In the genomic region with DNA sequence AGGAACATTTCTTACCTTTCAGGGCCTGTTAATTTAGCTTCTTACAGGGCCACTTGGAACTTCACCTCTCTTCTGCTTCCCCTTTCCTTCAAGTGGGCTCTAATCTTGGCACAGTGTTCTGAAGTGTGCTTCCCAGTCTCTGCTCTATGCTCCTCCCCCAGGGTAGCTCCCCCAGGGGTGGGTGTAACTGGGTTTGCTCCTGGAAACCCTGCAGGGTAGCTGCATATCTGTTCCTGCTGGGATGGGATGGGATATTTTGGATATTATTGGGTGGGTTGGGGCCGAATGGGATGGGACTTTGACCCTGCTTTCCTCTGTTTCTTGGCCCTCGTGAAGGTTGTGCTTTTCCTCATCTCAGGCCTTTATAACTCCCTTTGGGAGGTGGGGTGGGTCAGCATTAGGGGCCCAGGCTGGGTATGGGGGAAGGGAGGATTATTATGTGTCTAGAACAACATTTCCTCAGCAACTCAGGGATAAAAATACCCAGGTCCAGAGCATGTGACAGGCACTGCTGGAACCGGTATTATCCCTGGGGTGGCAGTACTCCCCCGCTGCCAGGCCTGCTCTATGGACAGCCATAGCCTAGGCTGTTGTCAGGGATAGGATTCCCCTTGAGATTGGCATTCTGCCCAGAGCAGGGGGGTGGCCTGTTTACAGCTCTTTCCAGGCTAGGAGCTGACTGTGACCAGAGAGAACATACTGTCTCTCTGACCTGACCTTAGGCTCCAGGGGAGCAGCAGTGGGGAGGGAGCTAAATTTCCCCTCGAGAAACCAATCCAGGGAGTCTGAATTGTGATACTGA, we compare ENCODE assay signal across 8 cellular contexts. TPM values are rescaled to one million over a fixed set of nuclear protein-coding genes. Genes with fewer than 3 reads are reported as not detected.
DNase-seq lines count a peak whose midpoint lies in the region; ATAC-seq lines count a peak whose summit lies in the region.

No MANE protein-coding gene starts in this region.

- H3K27me3 Mint-ChIP-seq in CD8-positive, alpha-beta memory T cell = peaks cover 0 to 1% of the 10 kb centered on the region in 2 donors
- H3K27me3 Mint-ChIP-seq in activated T-helper 1 cell treated with anti-CD3 and anti-CD28 coated beads, Interleukin-12 subunit alpha, Interleukin-12 subunit beta, Interleukin-2, Interleukin-4 antibody, amounts not matched to agents 30 ng/mL and 10 ng/mL and 1 ng/mL, durations not matched to agents 14 hours and 24 hours and 36 hours (ENCODE audit: insufficient read depth) = no peaks in the 10 kb centered on the region

- H3K27me3 ChIP-seq in CD8-positive, alpha-beta memory T cell (ENCODE audit: insufficient read depth, low read length, poor library complexity, severe bottlenecking) = no peaks in the 10 kb centered on the region

- peaks cover 4 to 79% (median 21%) of the 10 kb centered on the region in 3 donors for H3K36me3 Mint-ChIP-seq in CD8-positive, alpha-beta memory T cell
- H3K36me3 Mint-ChIP-seq in activated T-helper 1 cell treated with anti-CD3 and anti-CD28 coated beads, Interleukin-12 subunit alpha, Interleukin-12 subunit beta, Interleukin-2, Interleukin-4 antibody, amounts not matched to agents 30 ng/mL and 10 ng/mL and 1 ng/mL, durations not matched to agents 14 hours and 24 hours and 36 hours (ENCODE audit: low read depth) = peaks cover 52% of the 10 kb centered on the region

- H3K27ac ChIP-seq in CD8-positive, alpha-beta memory T cell (ENCODE audit: low read depth, low read length) = no peak overlapping the region

- no peaks in the 10 kb centered on the region for H3K9me3 Mint-ChIP-seq in CD8-positive, alpha-beta memory T cell
- H3K9me3 Mint-ChIP-seq in activated T-helper 1 cell treated with anti-CD3 and anti-CD28 coated beads, Interleukin-12 subunit alpha, Interleukin-12 subunit beta, Interleukin-2, Interleukin-4 antibody, amounts not matched to agents 30 ng/mL and 10 ng/mL and 1 ng/mL, durations not matched to agents 14 hours and 24 hours and 36 hours = no peaks in the 10 kb centered on the region

- H3K4me3 ChIP-seq in CD8-positive, alpha-beta memory T cell (ENCODE audit: low read length) = no peak overlapping the region

- intact Hi-C loops in activated T-helper 1 cell treated with anti-CD3 and anti-CD28 coated beads, Interleukin-12 subunit alpha, Interleukin-12 subunit beta, Interleukin-2, Interleukin-4 antibody, amounts not matched to agents 30 ng/mL and 10 ng/mL and 1 ng/mL, durations not matched to agents 14 hours and 24 hours and 36 hours (cut with micrococcal nuclease) = no loop called here
- intact Hi-C loops in head of caudate nucleus (cut with DNase I) (no loop called here), posterior vena cava (cut with DNase I) (no loop called here)

- CTCF ChIA-PET in CD8-positive, alpha-beta memory T cell (lab: Charles Lee) = interaction anchor here (1.2 kb wide), 2 partner anchors 9 to 28 kb away, joined by 3 read pairs; no protein-coding TSS in a partner anchor

- H3K36me3 ChIP-seq in CD8-positive, alpha-beta memory T cell (ENCODE audit: insufficient read depth, low read length) = peaks cover 47% of the 10 kb centered on the region

- no peak overlapping the region for H3K4me3 Mint-ChIP-seq in CD8-positive, alpha-beta memory T cell
- H3K4me3 Mint-ChIP-seq in activated T-helper 1 cell treated with anti-CD3 and anti-CD28 coated beads, Interleukin-12 subunit alpha, Interleukin-12 subunit beta, Interleukin-2, Interleukin-4 antibody, amounts not matched to agents 30 ng/mL and 10 ng/mL and 1 ng/mL, durations not matched to agents 14 hours and 24 hours and 36 hours = peak overlapping the region; percentile 40

- no peak for ATAC-seq in GM19455 (IDR thresholded peaks at IDR 0.05; ENCODE audit: unreplicated experiment)

- H3K4me1 ChIP-seq in CD8-positive, alpha-beta memory T cell (ENCODE audit: insufficient read depth, low read length) = peaks cover 43% of the 10 kb centered on the region

- DNase-seq in CD8-positive, alpha-beta memory T cell = no peak
- DNase-seq in NCI-H1092 treated with DMSO at 0.1 percent for 48 hours (lab: John Stamatoyannopoulos, UW) (peak; percentile 66), head of caudate nucleus (peak in 38 of 42 donors; percentile 21 to 79 (median 56)), posterior vena cava (ENCODE audit: low spot score) (peak; percentile 77), HuH-7.5 (ENCODE audit: low spot score) (no peak)
- DNase-seq in activated T-helper 1 cell treated with anti-CD3 and anti-CD28 coated beads, Interleukin-12 subunit alpha, Interleukin-12 subunit beta, Interleukin-2, Interleukin-4 antibody, amounts not matched to agents 30 ng/mL and 10 ng/mL and 1 ng/mL, durations not matched to agents 14 hours and 24 hours and 36 hours (ENCODE audit: low spot score) = no peak
- DNase-seq in NK-92 treated with Interleukin-12 subunit alpha and Interleukin-12 subunit beta, amount 100 ng/mL, for 24 hours (lab: John Stamatoyannopoulos, UW) = no peak

- H3K4me1 Mint-ChIP-seq in CD8-positive, alpha-beta memory T cell = peaks cover 56 to 64% (median 59%) of the 10 kb centered on the region in 3 donors
- H3K4me1 Mint-ChIP-seq in activated T-helper 1 cell treated with anti-CD3 and anti-CD28 coated beads, Interleukin-12 subunit alpha, Interleukin-12 subunit beta, Interleukin-2, Interleukin-4 antibody, amounts not matched to agents 30 ng/mL and 10 ng/mL and 1 ng/mL, durations not matched to agents 14 hours and 24 hours and 36 hours (ENCODE audit: low read depth) = peaks cover 75% of the 10 kb centered on the region

- H3K9me3 ChIP-seq in CD8-positive, alpha-beta memory T cell (ENCODE audit: low read length) = no peaks in the 10 kb centered on the region

- peak overlapping the region in 5 of 8 donors; percentile 29 to 74 (median 47) for H3K27ac Mint-ChIP-seq in CD8-positive, alpha-beta memory T cell
- H3K27ac Mint-ChIP-seq in activated T-helper 1 cell treated with anti-CD3 and anti-CD28 coated beads, Interleukin-12 subunit alpha, Interleukin-12 subunit beta, Interleukin-2, Interleukin-4 antibody, amounts not matched to agents 30 ng/mL and 10 ng/mL and 1 ng/mL, durations not matched to agents 14 hours and 24 hours and 36 hours = peak overlapping the region; percentile 62

- POLR2A ChIA-PET in CD8-positive, alpha-beta memory T cell (lab: Charles Lee) = interaction anchor here (0.6 kb wide), 1 partner anchor 20 kb away, joined by 3 read pairs; no protein-coding TSS in a partner anchor

RNA-seq across cellular contexts. Expression of gene NFE2L1, which starts 5.0 kb away (rescaled TPM):
- total RNA-seq in CD8-positive, alpha-beta memory T cell = 10 to 100 TPM; 94.5 to 98.4 TPM
- polyA plus RNA-seq in CD8-positive, alpha-beta memory T cell = 13.1 TPM
- 86.6 and 92.0 TPM in 2 replicates for total RNA-seq in activated T-helper 1 cell treated with anti-CD3 and anti-CD28 coated beads, Interleukin-12 subunit alpha, Interleukin-12 subunit beta, Interleukin-2, Interleukin-4 antibody, amounts not matched to agents 30 ng/mL and 10 ng/mL and 1 ng/mL, durations not matched to agents 14 hours and 24 hours and 36 hours
- 100 to 1,000 TPM; 255 to 263 TPM for total RNA-seq in posterior vena cava

RNA-seq across cellular contexts. Expression of gene COPZ2, which starts 15.6 kb away (rescaled TPM):
- total RNA-seq in CD8-positive, alpha-beta memory T cell = 1 to 10 TPM; 7.6 to 8.3 TPM
- polyA plus RNA-seq in CD8-positive, alpha-beta memory T cell = 3.3 TPM
- total RNA-seq in activated T-helper 1 cell treated with anti-CD3 and anti-CD28 coated beads, Interleukin-12 subunit alpha, Interleukin-12 subunit beta, Interleukin-2, Interleukin-4 antibody, amounts not matched to agents 30 ng/mL and 10 ng/mL and 1 ng/mL, durations not matched to agents 14 hours and 24 hours and 36 hours = 3.4 and 5.8 TPM in 2 replicates
- total RNA-seq in posterior vena cava = 100 to 1,000 TPM in 1 of 2 donors, 10 to 100 TPM in 1; 75.0 to 136 TPM

RNA-seq across cellular contexts. Expression of gene CBX1, which starts 48.1 kb away (rescaled TPM):
- total RNA-seq in CD8-positive, alpha-beta memory T cell = 10 to 100 TPM; 63.1 to 65.1 TPM
- polyA plus RNA-seq in CD8-positive, alpha-beta memory T cell = 21.1 TPM
- total RNA-seq in activated T-helper 1 cell treated with anti-CD3 and anti-CD28 coated beads, Interleukin-12 subunit alpha, Interleukin-12 subunit beta, Interleukin-2, Interleukin-4 antibody, amounts not matched to agents 30 ng/mL and 10 ng/mL and 1 ng/mL, durations not matched to agents 14 hours and 24 hours and 36 hours = 61.1 and 62.4 TPM in 2 replicates
- 10 to 100 TPM; 38.7 to 46.1 TPM for total RNA-seq in posterior vena cava

RNA-seq across cellular contexts. Expression of gene SNX11, which starts 54.4 kb away (rescaled TPM):
- 10 to 100 TPM; 43.3 to 45.2 TPM for total RNA-seq in CD8-positive, alpha-beta memory T cell
- polyA plus RNA-seq in CD8-positive, alpha-beta memory T cell = 26.5 TPM
- 31.1 and 37.1 TPM in 2 replicates for total RNA-seq in activated T-helper 1 cell treated with anti-CD3 and anti-CD28 coated beads, Interleukin-12 subunit alpha, Interleukin-12 subunit beta, Interleukin-2, Interleukin-4 antibody, amounts not matched to agents 30 ng/mL and 10 ng/mL and 1 ng/mL, durations not matched to agents 14 hours and 24 hours and 36 hours
- total RNA-seq in posterior vena cava = 10 to 100 TPM; 18.8 to 22.3 TPM

Comparison
In these comparisons a context has a peak if more than half of its experiments do, and no peak if none do; other contexts are left out.
1. DNase-seq: peak in NCI-H1092 treated with DMSO at 0.1 percent for 48 hours (single experiment), head of caudate nucleus (38 of 42) and posterior vena cava (single experiment); none in CD8-positive, alpha-beta memory T cell (0 of 5), activated T-helper 1 cell treated with anti-CD3 and anti-CD28 coated beads, Interleukin-12 subunit alpha, Interleukin-12 subunit beta, Interleukin-2, Interleukin-4 antibody, amounts not matched to agents 30 ng/mL and 10 ng/mL and 1 ng/mL, durations not matched to agents 14 hours and 24 hours and 36 hours (single experiment), HuH-7.5 (single experiment) and NK-92 treated with Interleukin-12 subunit alpha and Interleukin-12 subunit beta, amount 100 ng/mL, for 24 hours (single experiment).
2. RNA of gene COPZ2, which starts 15.6 kb away (total RNA-seq): 75.0 to 136 TPM in posterior vena cava; 7.6 to 8.3 TPM in CD8-positive, alpha-beta memory T cell and 3.4 to 5.8 TPM in activated T-helper 1 cell treated with anti-CD3 and anti-CD28 coated beads, Interleukin-12 subunit alpha, Interleukin-12 subunit beta, Interleukin-2, Interleukin-4 antibody, amounts not matched to agents 30 ng/mL and 10 ng/mL and 1 ng/mL, durations not matched to agents 14 hours and 24 hours and 36 hours; every median in the first group is over 4 times any median in the second.